Comparison of ENCODE assay signal across 18 cellular contexts in genomic region chr18:582465-582864, GRCh38. TPM values are rescaled to one million over a fixed set of nuclear protein-coding genes. Genes with fewer than 3 reads are reported as not detected.
A peak's percentile ranks its signal among the peaks of the same experiment; 100 is the strongest.
DNase-seq lines count a peak whose midpoint lies in the region; ATAC-seq and TF ChIP-seq lines count a peak whose summit lies in the region.
"Had no signal": no experiment of that assay in that cellular context is flagged by ENCODE, and none has a peak within 500 bp of the region (broad histone marks: within the 10 kb centered on the region; RNA-seq: fewer than 3 reads in every experiment).

No MANE protein-coding gene starts in this region.

- H2BK20ac ChIP-seq in IMR-90 (ENCODE audit: low read depth, low read length), result no peak overlapping the region

- POLR2A ChIA-PET in IMR-90 (lab: Charles Lee; ENCODE audit: unreplicated experiment), result no interaction called here

- ATAC-seq in IMR-90 (ENCODE audit: low read depth) (no peak), psoas muscle (no peak)

- no peak overlapping the region for H3K4ac ChIP-seq in IMR-90 (ENCODE audit: low read depth, low read length)
- H3K4ac ChIP-seq in neuronal stem cell (ENCODE audit: low read length), result no peak overlapping the region

- no TSS peak for BruUV-seq in IMR-90 (replicated peaks; lab: Mats Ljungman, UMichigan)

- H3K4me1 ChIP-seq in IMR-90 (ENCODE audit: control insufficient read depth, insufficient read depth, low read length) (no peaks in the 10 kb centered on the region), neuronal stem cell (ENCODE audit: control insufficient read depth in 2 of 2, insufficient read depth in 1 of 2, low read depth in 1 of 2, low read length in 2 of 2) (no peaks in the 10 kb centered on the region), psoas muscle (no peaks in the 10 kb centered on the region)
- H3K4me1 ChIP-seq: BLaER1 treated with 17β-estradiol and CSF1 and Interleukin-3, amounts not matched to agents 10 nM and 100 nM had no signal

- no peak overlapping the region for H2BK12ac ChIP-seq in neuronal stem cell (ENCODE audit: low read length)

- H3K14ac ChIP-seq in IMR-90 (replicated peaks; ENCODE audit: low read depth, low read length) (no peak overlapping the region), neuronal stem cell (ENCODE audit: low read length) (no peak overlapping the region)

- no peak overlapping the region for H3K27ac ChIP-seq in IMR-90 (ENCODE audit: insufficient read depth, low read length)
- H3K27ac ChIP-seq in neuronal stem cell (replicated peaks; ENCODE audit: low read length), result no peak overlapping the region
- no peak overlapping the region for H3K27ac ChIP-seq in psoas muscle
- H3K27ac ChIP-seq: BLaER1 treated with 17β-estradiol and CSF1 and Interleukin-3, amounts not matched to agents 10 nM and 100 nM; PC-9 had no signal

- H4K20me1 ChIP-seq in IMR-90 (ENCODE audit: insufficient read depth, low read length), result no peaks in the 10 kb centered on the region
- H4K20me1 ChIP-seq: BLaER1 treated with 17β-estradiol and CSF1 and Interleukin-3, amounts not matched to agents 10 nM and 100 nM had no signal

- H3K79me1 ChIP-seq in IMR-90 (ENCODE audit: low read depth in 1 of 2, low read length in 2 of 2), result no peaks in the 10 kb centered on the region
- no peaks in the 10 kb centered on the region for H3K79me1 ChIP-seq in neuronal stem cell (ENCODE audit: low read depth, low read length)

- no peak overlapping the region for H3K4me3 ChIP-seq in IMR-90 (ENCODE audit: insufficient read depth, low read depth, low read length)
- no peak overlapping the region for H3K4me3 ChIP-seq in neuronal stem cell (ENCODE audit: low read length in 2 of 2)
- no peak overlapping the region for H3K4me3 ChIP-seq in psoas muscle
- H3K4me3 ChIP-seq: BLaER1 treated with 17β-estradiol and CSF1 and Interleukin-3, amounts not matched to agents 10 nM and 100 nM; HAP-1; PC-9 had no signal

- H3K56ac ChIP-seq in IMR-90 (ENCODE audit: extremely low read depth, insufficient read depth, low read length), result no peak overlapping the region

- TF ChIP-seq CTCF in IMR-90 (conservative IDR thresholded peaks at IDR 0.05; ENCODE audit: low read depth, low read length) (no peak), psoas muscle (IDR thresholded peaks at IDR 0.05) (no peak)

- H3K9me3 ChIP-seq in IMR-90 (ENCODE audit: control insufficient read depth, insufficient read depth, low read length) (peaks cover 3% of the 10 kb centered on the region; the same call in 1 of the 2 replicates), neuronal stem cell (replicated peaks in 1 of 2; ENCODE audit: control insufficient read depth in 2 of 2, insufficient read depth in 1 of 2, low read depth in 1 of 2, low read length in 2 of 2) (no peaks in the 10 kb centered on the region), psoas muscle (no peaks in the 10 kb centered on the region)
- H3K9me3 ChIP-seq: HAP-1, SK-N-SH had no signal

- H2BK120ac ChIP-seq in IMR-90 (ENCODE audit: low read depth, low read length) (no peak overlapping the region), neuronal stem cell (ENCODE audit: low read depth, low read length) (no peak overlapping the region)

- dilution Hi-C loops in IMR-90 (cut with HindIII; ENCODE audit: low sequenced_read_pairs, unreplicated experiment), result no loop called here

- no peak for DNase-seq in IMR-90
- peak; percentile 17 for DNase-seq in fibroblast of gingiva (ENCODE audit: low read depth)
- DNase-seq in neuronal stem cell (ENCODE audit: low spot score), result no peak
- peak; percentile 22 for DNase-seq in superior temporal gyrus (ENCODE audit: extremely low spot score)
- no peak for DNase-seq in NCI-H2196 treated with DMSO at 0.1 percent for 48 hours (lab: John Stamatoyannopoulos, UW; ENCODE audit: unreplicated experiment)
- DNase-seq in psoas muscle, result no peak
- DNase-seq in RKO (ENCODE audit: low spot score), result no peak
- DNase-seq in KBM-7, result no peak
- DNase-seq: NCI-H1048, NCI-H146, NCI-H2107, NCI-H345, PC-9, SK-N-SH had no signal

- no peak for TF ChIP-seq POLR2A in IMR-90 (IDR thresholded peaks at IDR 0.05; ENCODE audit: low read depth, low read length)

- H2BK15ac ChIP-seq in IMR-90 (ENCODE audit: low read depth, low read length) (no peak overlapping the region), neuronal stem cell (ENCODE audit: low read length) (no peak overlapping the region)

- no peak overlapping the region for H2AFZ ChIP-seq in IMR-90 (replicated peaks; ENCODE audit: low read length, poor library complexity)
- H2AFZ ChIP-seq in neuronal stem cell (ENCODE audit: low read length), result no peak overlapping the region
- H2AFZ ChIP-seq: PC-9 had no signal

- no peaks in the 10 kb centered on the region for H3K9me1 ChIP-seq in IMR-90 (ENCODE audit: insufficient read depth, low read length)

- intact Hi-C loops in IMR-90 (cut with micrococcal nuclease) (no loop called here), psoas muscle (cut with DNase I) (no loop called here)

- no peak overlapping the region for H2BK5ac ChIP-seq in IMR-90 (ENCODE audit: low read depth, low read length, poor library complexity, severe bottlenecking)
- no peak overlapping the region for H2BK5ac ChIP-seq in neuronal stem cell (ENCODE audit: low read length)

- H2AK5ac ChIP-seq in IMR-90 (ENCODE audit: low read depth, low read length) (no peak overlapping the region), neuronal stem cell (ENCODE audit: low read depth, low read length) (peak overlapping the region; percentile 61)

- 0% methylated on average over 1 of the region's 3 CpGs; no CpG with 5 or more reads in 1 of the 2 experiments for WGBS in IMR-90 (ENCODE audit: extremely low coverage in 2 of 2, insufficient read length in 1 of 2), 2 experiments
- WGBS in neuronal stem cell (ENCODE audit: extremely low coverage in 2 of 2, insufficient read length in 2 of 2, insufficient replicate concordance in 1 of 2), 2 donors, result no CpG with 5 or more reads among the region's 3 CpGs
- WGBS in psoas muscle, 3 donors, result 17 to 42% (median 20%) methylated on average over 3 of the region's 3 CpGs

- H3K4me2 ChIP-seq in IMR-90 (ENCODE audit: low read depth, low read length) (no peak overlapping the region), neuronal stem cell (ENCODE audit: insufficient read depth, low read length, poor library complexity, severe bottlenecking) (no peak overlapping the region)
- H3K4me2 ChIP-seq: BLaER1 treated with 17β-estradiol and CSF1 and Interleukin-3, amounts not matched to agents 10 nM and 100 nM; PC-9; SK-N-SH had no signal

- peak overlapping the region; percentile 28 for H2AK9ac ChIP-seq in IMR-90 (replicated peaks; ENCODE audit: low read depth, low read length, poor library complexity)

- H3K23ac ChIP-seq in IMR-90 (ENCODE audit: low read depth, low read length), result no peak overlapping the region
- no peak overlapping the region for H3K23ac ChIP-seq in neuronal stem cell (ENCODE audit: low read depth, low read length, poor library complexity)

- H3K18ac ChIP-seq in IMR-90 (ENCODE audit: low read depth, low read length) (no peak overlapping the region), neuronal stem cell (ENCODE audit: low read length) (peak overlapping the region; percentile 44)

- in situ Hi-C loops in IMR-90 (cut with MboI; ENCODE audit: low sequenced_read_pairs) (no loop called here), KBM-7 (cut with MboI; ENCODE audit: low pct_unique_long_range_greater_than_20kb, low sequenced_read_pairs) (no loop called here)

- H4K91ac ChIP-seq in IMR-90 (ENCODE audit: insufficient read depth, low read depth, low read length), result no peak overlapping the region
- H4K91ac ChIP-seq in neuronal stem cell (ENCODE audit: low read depth, low read length, poor library complexity), result no peak overlapping the region

- H4K5ac ChIP-seq in IMR-90 (ENCODE audit: low read depth, low read length), result no peak overlapping the region

- no peak for TF ChIP-seq RAD21 in IMR-90 (IDR thresholded peaks at IDR 0.05; ENCODE audit: low read length)

- H4K8ac ChIP-seq in IMR-90 (ENCODE audit: low read depth in 2 of 2, low read length in 2 of 2), result no peak overlapping the region
- H4K8ac ChIP-seq in neuronal stem cell (ENCODE audit: low read depth, low read length), result no peak overlapping the region

- CTCF ChIA-PET in IMR-90 (lab: Yijun Ruan, JAX), result no interaction called here

- H3K9ac ChIP-seq in IMR-90 (ENCODE audit: low read depth, low read length) (no peak overlapping the region), neuronal stem cell (ENCODE audit: low read depth, low read length, poor library complexity) (no peak overlapping the region)
- H3K9ac ChIP-seq: BLaER1 treated with 17β-estradiol and CSF1 and Interleukin-3, amounts not matched to agents 10 nM and 100 nM; SK-N-SH had no signal

- H3K36me3 ChIP-seq in IMR-90 (ENCODE audit: control insufficient read depth, insufficient read depth, low read length) (no peaks in the 10 kb centered on the region), neuronal stem cell (replicated peaks in 1 of 2; ENCODE audit: control insufficient read depth in 2 of 2, insufficient read depth in 2 of 2, low read length in 2 of 2) (no peaks in the 10 kb centered on the region), psoas muscle (ENCODE audit: insufficient read depth in 1 of 2, low read depth in 1 of 2) (no peaks in the 10 kb centered on the region)
- H3K36me3 ChIP-seq: BLaER1 treated with 17β-estradiol and CSF1 and Interleukin-3, amounts not matched to agents 10 nM and 100 nM; HAP-1 had no signal

- H3K27me3 ChIP-seq in IMR-90 (ENCODE audit: control insufficient read depth, insufficient read depth, low read length) (peaks cover 18% of the 10 kb centered on the region), neuronal stem cell (ENCODE audit: control insufficient read depth in 3 of 3, insufficient read depth in 3 of 3, low read depth in 1 of 3, low read length in 3 of 3) (no peaks in the 10 kb centered on the region), psoas muscle (ENCODE audit: insufficient read depth in 3 of 3, low read length in 2 of 3) (no peaks in the 10 kb centered on the region)
- H3K27me3 ChIP-seq: BLaER1 treated with 17β-estradiol and CSF1 and Interleukin-3, amounts not matched to agents 10 nM and 100 nM had no signal

RNA-seq across cellular contexts. Expression of gene CETN1, which starts 2.3 kb away (rescaled TPM):
- total RNA-seq in IMR-90 (2012; rRNA removed) (not detected in 2 replicates), psoas muscle (not detected)
- polyA plus RNA-seq in IMR-90 (2012; rRNA removed) (not detected in 2 replicates), psoas muscle (not detected)
- not detected in 2 replicates for polyA plus RNA-seq in IMR-90 (2012; cell fraction: cytosol; rRNA removed)
- not detected in 2 replicates for polyA plus RNA-seq in IMR-90 (2012; cell fraction: nucleus; rRNA removed; ENCODE audit: low replicate concordance)
- polyA plus RNA-seq in neuronal stem cell (2013, experiment 1 of 2), result not detected
- not detected for polyA plus RNA-seq in neuronal stem cell (2013, experiment 2 of 2)
- total RNA-seq: HT-29, PC-9 had no signal
- polyA plus RNA-seq: IgD-negative memory B cell, SK-N-SH had no signal

RNA-seq across cellular contexts. Expression of gene CLUL1, which starts 14.3 kb away (rescaled TPM):
- total RNA-seq in IMR-90 (2012; rRNA removed) (not detected in 2 replicates), psoas muscle (not detected)
- polyA plus RNA-seq in IMR-90 (2012; rRNA removed) (not detected in 2 replicates), psoas muscle (not detected)
- not detected in 2 replicates for polyA plus RNA-seq in IMR-90 (2012; cell fraction: cytosol; rRNA removed)
- polyA plus RNA-seq in IMR-90 (2012; cell fraction: nucleus; rRNA removed; ENCODE audit: low replicate concordance), result not detected in 2 replicates
- 0.14 TPM for polyA plus RNA-seq in neuronal stem cell (2013, experiment 1 of 2)
- polyA plus RNA-seq in neuronal stem cell (2013, experiment 2 of 2), result 0.17 TPM
- total RNA-seq: HT-29, PC-9 had no signal
- polyA plus RNA-seq: IgD-negative memory B cell had no signal

Comparison
In these comparisons a context has a peak if more than half of its experiments do, and no peak if none do; other contexts are left out.
1. DNase-seq: peak in fibroblast of gingiva (single experiment) and superior temporal gyrus (single experiment); none in IMR-90 (single experiment), neuronal stem cell (single experiment), NCI-H2196 treated with DMSO at 0.1 percent for 48 hours (single experiment), psoas muscle (0 of 2), RKO (single experiment) and KBM-7 (single experiment).